18 cellular contexts compared by ENCODE assay signal in the genomic region with DNA sequence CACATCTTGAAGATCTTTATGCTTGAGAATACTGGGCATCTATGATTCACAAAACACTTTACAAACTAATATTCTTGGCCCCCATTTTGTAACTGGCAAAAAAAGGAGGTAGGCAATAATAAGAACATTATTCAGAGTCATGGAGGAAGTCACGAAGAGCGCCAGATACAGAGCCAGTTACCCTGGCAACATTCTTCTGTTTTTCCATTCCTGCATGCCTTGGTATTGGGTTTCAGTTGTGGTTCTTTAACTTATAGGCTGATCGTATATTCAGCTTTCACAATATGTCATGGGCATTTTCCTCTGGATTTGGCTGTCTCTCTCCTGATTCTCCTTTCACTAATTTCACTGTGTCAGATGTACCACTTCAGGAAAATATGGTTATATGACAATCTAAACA.
"Had no signal": no experiment of that assay in that cellular context is flagged by ENCODE, and none has a peak within 500 bp of the region (broad histone marks: within the 10 kb centered on the region; RNA-seq: fewer than 3 reads in every experiment).

No MANE protein-coding gene starts in this region.

- H3K36me3 ChIP-seq: tibial artery, uterus had no signal

- DNase-seq: activated CD4-positive, alpha-beta T cell treated with anti-CD3 and anti-CD28 coated beads, Interleukin-2, amount 50 U/mL, for 1 hour; activated naive CD4-positive, alpha-beta T cell treated with anti-CD3 and anti-CD28 coated beads, Interleukin-2, amount 50 U/mL, for 16 hours; activated T-cell treated with anti-CD3 and anti-CD28 coated beads for 4 hours; amygdala; dermis blood vessel endothelial cell; endodermal cell; erythroblast; left colon; mammary epithelial cell; naive thymus-derived CD4-positive, alpha-beta T cell; nucleus accumbens; right cardiac atrium; tibial artery; uterus had no signal

- H3K4me2 ChIP-seq: smooth muscle cell had no signal

- H3K36me3 Mint-ChIP-seq: stimulated activated memory B cell treated with anti-CD40 and anti-IgM and Interleukin-4, amounts not matched to agents 10 μg/mL and 1 μg/mL and 100 μg/mL, for 72 hours had no signal

- H3K27me3 ChIP-seq: tibial artery, uterus had no signal

- H3K27ac ChIP-seq: tibial artery, uterus had no signal

- H3K27ac Mint-ChIP-seq: activated T-helper 17 cell treated with anti-CD3 and anti-CD28 coated beads, Interleukin-2, amount 50 U/mL, for 72 hours; endodermal cell; naive thymus-derived CD4-positive, alpha-beta T cell; progenitor cell of endocrine pancreas; stimulated activated memory B cell treated with anti-CD40 and anti-IgM and Interleukin-4, amounts not matched to agents 10 μg/mL and 1 μg/mL and 100 μg/mL, for 72 hours had no signal

- ATAC-seq: activated T-helper 17 cell treated with anti-CD3 and anti-CD28 coated beads, Interleukin-2, amount 50 U/mL, for 72 hours; left colon; naive thymus-derived CD4-positive, alpha-beta T cell; right cardiac atrium; stimulated activated memory B cell treated with anti-CD40 and anti-IgM and Interleukin-4, amounts not matched to agents 10 μg/mL and 1 μg/mL and 100 μg/mL, for 72 hours had no signal

- H3K4me1 ChIP-seq: tibial artery, uterus had no signal

- H3K4me3 ChIP-seq: smooth muscle cell, tibial artery, uterus had no signal

- H3K9me3 ChIP-seq: uterus had no signal
